Comparison of ENCODE assay signal across 1 cellular context in genomic region chr13:49792550-49793324, GRCh38.
TF ChIP-seq lines count a peak whose summit lies in the region.

KPNA3 (minus strand) TSS chr13:49792682; CDS start chr13:49792506, 176 bp downstream.

TF ChIP-seq in HepG2, 621 proteins besides CTCF, POLR2A, EP300 and RAD21 (continued from another document and continues in another):
- TF ChIP-seq, protein P1, sequence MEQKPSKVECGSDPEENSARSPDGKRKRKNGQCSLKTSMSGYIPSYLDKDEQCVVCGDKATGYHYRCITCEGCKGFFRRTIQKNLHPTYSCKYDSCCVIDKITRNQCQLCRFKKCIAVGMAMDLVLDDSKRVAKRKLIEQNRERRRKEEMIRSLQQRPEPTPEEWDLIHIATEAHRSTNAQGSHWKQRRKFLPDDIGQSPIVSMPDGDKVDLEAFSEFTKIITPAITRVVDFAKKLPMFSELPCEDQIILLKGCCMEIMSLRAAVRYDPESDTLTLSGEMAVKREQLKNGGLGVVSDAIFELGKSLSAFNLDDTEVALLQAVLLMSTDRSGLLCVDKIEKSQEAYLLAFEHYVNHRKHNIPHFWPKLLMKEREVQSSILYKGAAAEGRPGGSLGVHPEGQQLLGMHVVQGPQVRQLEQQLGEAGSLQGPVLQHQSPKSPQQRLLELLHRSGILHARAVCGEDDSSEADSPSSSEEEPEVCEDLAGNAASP (CRISPR knock-in tag; IDR thresholded peaks at IDR 0.05; ENCODE audit: borderline replicate concordance): no peak
- 0 out of 2 replicates have a peak, but pooled peaks have one; percentile 69 for TF ChIP-seq ZNF746 (CRISPR knock-in tag; IDR thresholded peaks at IDR 0.05)
- TF ChIP-seq, protein P2, sequence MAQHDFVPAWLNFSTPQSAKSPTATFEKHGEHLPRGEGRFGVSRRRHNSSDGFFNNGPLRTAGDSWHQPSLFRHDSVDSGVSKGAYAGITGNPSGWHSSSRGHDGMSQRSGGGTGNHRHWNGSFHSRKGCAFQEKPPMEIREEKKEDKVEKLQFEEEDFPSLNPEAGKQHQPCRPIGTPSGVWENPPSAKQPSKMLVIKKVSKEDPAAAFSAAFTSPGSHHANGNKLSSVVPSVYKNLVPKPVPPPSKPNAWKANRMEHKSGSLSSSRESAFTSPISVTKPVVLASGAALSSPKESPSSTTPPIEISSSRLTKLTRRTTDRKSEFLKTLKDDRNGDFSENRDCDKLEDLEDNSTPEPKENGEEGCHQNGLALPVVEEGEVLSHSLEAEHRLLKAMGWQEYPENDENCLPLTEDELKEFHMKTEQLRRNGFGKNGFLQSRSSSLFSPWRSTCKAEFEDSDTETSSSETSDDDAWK (CRISPR knock-in tag; IDR thresholded peaks at IDR 0.05): no peak
- TF ChIP-seq ZNF598 (CRISPR knock-in tag; IDR thresholded peaks at IDR 0.05; ENCODE audit: borderline replicate concordance): no peak
- TF ChIP-seq, protein P3, sequence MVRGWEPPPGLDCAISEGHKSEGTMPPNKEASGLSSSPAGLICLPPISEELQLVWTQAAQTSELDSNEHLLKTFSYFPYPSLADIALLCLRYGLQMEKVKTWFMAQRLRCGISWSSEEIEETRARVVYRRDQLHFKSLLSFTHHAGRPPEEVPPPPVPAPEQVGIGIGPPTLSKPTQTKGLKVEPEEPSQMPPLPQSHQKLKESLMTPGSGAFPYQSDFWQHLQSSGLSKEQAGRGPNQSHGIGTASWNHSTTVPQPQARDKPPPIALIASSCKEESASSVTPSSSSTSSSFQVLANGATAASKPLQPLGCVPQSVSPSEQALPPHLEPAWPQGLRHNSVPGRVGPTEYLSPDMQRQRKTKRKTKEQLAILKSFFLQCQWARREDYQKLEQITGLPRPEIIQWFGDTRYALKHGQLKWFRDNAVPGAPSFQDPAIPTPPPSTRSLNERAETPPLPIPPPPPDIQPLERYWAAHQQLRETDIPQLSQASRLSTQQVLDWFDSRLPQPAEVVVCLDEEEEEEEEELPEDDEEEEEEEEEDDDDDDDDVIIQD (CRISPR knock-in tag; IDR thresholded peaks at IDR 0.05; ENCODE audit: low read depth): peak; percentile 47
- TF ChIP-seq ZNF143 (CRISPR knock-in tag; IDR thresholded peaks at IDR 0.05): peak; percentile 91
- TF ChIP-seq SMYD3 (CRISPR knock-in tag; IDR thresholded peaks at IDR 0.05): peak; percentile 84
- TF ChIP-seq ZFP36L1 (CRISPR knock-in tag; IDR thresholded peaks at IDR 0.05): peak; percentile 43; the same call in 1 of the 2 replicates
- TF ChIP-seq, protein P4, sequence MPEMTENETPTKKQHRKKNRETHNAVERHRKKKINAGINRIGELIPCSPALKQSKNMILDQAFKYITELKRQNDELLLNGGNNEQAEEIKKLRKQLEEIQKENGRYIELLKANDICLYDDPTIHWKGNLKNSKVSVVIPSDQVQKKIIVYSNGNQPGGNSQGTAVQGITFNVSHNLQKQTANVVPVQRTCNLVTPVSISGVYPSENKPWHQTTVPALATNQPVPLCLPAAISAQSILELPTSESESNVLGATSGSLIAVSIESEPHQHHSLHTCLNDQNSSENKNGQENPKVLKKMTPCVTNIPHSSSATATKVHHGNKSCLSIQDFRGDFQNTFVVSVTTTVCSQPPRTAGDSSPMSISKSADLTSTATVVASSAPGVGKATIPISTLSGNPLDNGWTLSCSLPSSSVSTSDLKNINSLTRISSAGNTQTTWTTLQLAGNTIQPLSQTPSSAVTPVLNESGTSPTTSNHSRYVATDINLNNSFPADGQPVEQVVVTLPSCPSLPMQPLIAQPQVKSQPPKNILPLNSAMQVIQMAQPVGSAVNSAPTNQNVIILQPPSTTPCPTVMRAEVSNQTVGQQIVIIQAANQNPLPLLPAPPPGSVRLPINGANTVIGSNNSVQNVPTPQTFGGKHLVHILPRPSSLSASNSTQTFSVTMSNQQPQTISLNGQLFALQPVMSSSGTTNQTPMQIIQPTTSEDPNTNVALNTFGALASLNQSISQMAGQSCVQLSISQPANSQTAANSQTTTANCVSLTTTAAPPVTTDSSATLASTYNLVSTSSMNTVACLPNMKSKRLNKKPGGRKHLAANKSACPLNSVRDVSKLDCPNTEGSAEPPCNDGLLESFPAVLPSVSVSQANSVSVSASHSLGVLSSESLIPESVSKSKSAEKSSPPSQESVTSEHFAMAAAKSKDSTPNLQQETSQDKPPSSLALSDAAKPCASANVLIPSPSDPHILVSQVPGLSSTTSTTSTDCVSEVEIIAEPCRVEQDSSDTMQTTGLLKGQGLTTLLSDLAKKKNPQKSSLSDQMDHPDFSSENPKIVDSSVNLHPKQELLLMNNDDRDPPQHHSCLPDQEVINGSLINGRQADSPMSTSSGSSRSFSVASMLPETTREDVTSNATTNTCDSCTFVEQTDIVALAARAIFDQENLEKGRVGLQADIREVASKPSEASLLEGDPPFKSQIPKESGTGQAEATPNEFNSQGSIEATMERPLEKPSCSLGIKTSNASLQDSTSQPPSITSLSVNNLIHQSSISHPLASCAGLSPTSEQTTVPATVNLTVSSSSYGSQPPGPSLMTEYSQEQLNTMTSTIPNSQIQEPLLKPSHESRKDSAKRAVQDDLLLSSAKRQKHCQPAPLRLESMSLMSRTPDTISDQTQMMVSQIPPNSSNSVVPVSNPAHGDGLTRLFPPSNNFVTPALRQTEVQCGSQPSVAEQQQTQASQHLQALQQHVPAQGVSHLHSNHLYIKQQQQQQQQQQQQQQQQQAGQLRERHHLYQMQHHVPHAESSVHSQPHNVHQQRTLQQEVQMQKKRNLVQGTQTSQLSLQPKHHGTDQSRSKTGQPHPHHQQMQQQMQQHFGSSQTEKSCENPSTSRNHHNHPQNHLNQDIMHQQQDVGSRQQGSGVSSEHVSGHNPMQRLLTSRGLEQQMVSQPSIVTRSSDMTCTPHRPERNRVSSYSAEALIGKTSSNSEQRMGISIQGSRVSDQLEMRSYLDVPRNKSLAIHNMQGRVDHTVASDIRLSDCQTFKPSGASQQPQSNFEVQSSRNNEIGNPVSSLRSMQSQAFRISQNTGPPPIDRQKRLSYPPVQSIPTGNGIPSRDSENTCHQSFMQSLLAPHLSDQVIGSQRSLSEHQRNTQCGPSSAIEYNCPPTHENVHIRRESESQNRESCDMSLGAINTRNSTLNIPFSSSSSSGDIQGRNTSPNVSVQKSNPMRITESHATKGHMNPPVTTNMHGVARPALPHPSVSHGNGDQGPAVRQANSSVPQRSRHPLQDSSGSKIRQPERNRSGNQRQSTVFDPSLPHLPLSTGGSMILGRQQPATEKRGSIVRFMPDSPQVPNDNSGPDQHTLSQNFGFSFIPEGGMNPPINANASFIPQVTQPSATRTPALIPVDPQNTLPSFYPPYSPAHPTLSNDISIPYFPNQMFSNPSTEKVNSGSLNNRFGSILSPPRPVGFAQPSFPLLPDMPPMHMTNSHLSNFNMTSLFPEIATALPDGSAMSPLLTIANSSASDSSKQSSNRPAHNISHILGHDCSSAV (CRISPR knock-in tag; IDR thresholded peaks at IDR 0.05; ENCODE audit: borderline replicate concordance): no peak; the same call in 1 of the 2 replicates
- TF ChIP-seq KLF12 (CRISPR knock-in tag; IDR thresholded peaks at IDR 0.05; ENCODE audit: borderline replicate concordance): peak; percentile 79; the same call in 1 of the 2 replicates
- TF ChIP-seq ZIK1 (CRISPR knock-in tag; IDR thresholded peaks at IDR 0.05; ENCODE audit: borderline replicate concordance, low read depth): no peak
- TF ChIP-seq ZMYM2 (CRISPR knock-in tag; IDR thresholded peaks at IDR 0.05): no peak
- no peak for TF ChIP-seq MIER3 (CRISPR knock-in tag; IDR thresholded peaks at IDR 0.05; ENCODE audit: borderline replicate concordance)
- TF ChIP-seq HNF1A (IDR thresholded peaks at IDR 0.05; ENCODE audit: low read depth): no peak
- peak; percentile 73; the same call in 1 of the 2 replicates for TF ChIP-seq HNF1A (CRISPR knock-in tag; IDR thresholded peaks at IDR 0.05; ENCODE audit: borderline replicate concordance)
- TF ChIP-seq GLI4 (CRISPR knock-in tag; IDR thresholded peaks at IDR 0.05; ENCODE audit: borderline replicate concordance): no peak; the same call in 1 of the 2 replicates
- TF ChIP-seq ZNF879 (CRISPR knock-in tag; IDR thresholded peaks at IDR 0.05): peak; percentile 71; the same call in 1 of the 2 replicates
- no peak for TF ChIP-seq ZNF644 (CRISPR knock-in tag; IDR thresholded peaks at IDR 0.05; ENCODE audit: low read depth)
- TF ChIP-seq ONECUT2 (CRISPR knock-in tag; IDR thresholded peaks at IDR 0.05): no peak
- no peak for TF ChIP-seq SP140L (CRISPR knock-in tag; IDR thresholded peaks at IDR 0.05; ENCODE audit: borderline replicate concordance)
- TF ChIP-seq GMEB2 (CRISPR knock-in tag; IDR thresholded peaks at IDR 0.05; ENCODE audit: low read depth): peak; percentile 52
- TF ChIP-seq ZSCAN22 (CRISPR knock-in tag; IDR thresholded peaks at IDR 0.05): no peak
- TF ChIP-seq, protein P5, sequence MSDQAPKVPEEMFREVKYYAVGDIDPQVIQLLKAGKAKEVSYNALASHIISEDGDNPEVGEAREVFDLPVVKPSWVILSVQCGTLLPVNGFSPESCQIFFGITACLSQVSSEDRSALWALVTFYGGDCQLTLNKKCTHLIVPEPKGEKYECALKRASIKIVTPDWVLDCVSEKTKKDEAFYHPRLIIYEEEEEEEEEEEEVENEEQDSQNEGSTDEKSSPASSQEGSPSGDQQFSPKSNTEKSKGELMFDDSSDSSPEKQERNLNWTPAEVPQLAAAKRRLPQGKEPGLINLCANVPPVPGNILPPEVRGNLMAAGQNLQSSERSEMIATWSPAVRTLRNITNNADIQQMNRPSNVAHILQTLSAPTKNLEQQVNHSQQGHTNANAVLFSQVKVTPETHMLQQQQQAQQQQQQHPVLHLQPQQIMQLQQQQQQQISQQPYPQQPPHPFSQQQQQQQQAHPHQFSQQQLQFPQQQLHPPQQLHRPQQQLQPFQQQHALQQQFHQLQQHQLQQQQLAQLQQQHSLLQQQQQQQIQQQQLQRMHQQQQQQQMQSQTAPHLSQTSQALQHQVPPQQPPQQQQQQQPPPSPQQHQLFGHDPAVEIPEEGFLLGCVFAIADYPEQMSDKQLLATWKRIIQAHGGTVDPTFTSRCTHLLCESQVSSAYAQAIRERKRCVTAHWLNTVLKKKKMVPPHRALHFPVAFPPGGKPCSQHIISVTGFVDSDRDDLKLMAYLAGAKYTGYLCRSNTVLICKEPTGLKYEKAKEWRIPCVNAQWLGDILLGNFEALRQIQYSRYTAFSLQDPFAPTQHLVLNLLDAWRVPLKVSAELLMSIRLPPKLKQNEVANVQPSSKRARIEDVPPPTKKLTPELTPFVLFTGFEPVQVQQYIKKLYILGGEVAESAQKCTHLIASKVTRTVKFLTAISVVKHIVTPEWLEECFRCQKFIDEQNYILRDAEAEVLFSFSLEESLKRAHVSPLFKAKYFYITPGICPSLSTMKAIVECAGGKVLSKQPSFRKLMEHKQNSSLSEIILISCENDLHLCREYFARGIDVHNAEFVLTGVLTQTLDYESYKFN (CRISPR knock-in tag; conservative IDR thresholded peaks at IDR 0.05): peak; percentile 46; the same call in 1 of the 2 replicates
- no peak; the same call in 1 of the 2 replicates for TF ChIP-seq ZKSCAN1 (IDR thresholded peaks at IDR 0.05; ENCODE audit: low read length)
- TF ChIP-seq, protein P6, sequence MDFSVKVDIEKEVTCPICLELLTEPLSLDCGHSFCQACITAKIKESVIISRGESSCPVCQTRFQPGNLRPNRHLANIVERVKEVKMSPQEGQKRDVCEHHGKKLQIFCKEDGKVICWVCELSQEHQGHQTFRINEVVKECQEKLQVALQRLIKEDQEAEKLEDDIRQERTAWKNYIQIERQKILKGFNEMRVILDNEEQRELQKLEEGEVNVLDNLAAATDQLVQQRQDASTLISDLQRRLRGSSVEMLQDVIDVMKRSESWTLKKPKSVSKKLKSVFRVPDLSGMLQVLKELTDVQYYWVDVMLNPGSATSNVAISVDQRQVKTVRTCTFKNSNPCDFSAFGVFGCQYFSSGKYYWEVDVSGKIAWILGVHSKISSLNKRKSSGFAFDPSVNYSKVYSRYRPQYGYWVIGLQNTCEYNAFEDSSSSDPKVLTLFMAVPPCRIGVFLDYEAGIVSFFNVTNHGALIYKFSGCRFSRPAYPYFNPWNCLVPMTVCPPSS (IDR thresholded peaks at IDR 0.05): no peak
- TF ChIP-seq TEAD3 (CRISPR knock-in tag; optimal IDR thresholded peaks at IDR 0.05; ENCODE audit: borderline replicate concordance): peak; percentile 56
- TF ChIP-seq, protein P7, sequence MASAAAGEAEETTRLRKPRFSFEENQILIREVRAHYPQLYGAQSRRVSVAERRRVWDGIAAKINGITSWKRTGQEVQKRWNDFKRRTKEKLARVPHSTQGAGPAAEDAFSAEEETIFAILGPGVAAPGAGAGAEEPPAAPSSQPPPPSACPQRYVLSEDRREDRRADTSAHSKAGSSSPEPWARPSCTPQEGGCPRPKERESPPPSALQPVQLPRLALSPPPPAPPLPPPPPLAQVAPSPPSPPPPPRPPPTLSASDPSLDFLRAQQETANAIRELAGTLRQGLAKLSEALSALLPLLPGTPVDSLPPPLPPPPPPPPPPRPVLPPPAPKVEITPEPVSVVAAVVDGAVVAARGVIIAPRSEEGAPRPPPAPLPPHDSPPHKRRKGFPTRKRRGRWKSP (CRISPR knock-in tag; IDR thresholded peaks at IDR 0.05): peak; percentile 95
- TF ChIP-seq PHF21A (CRISPR knock-in tag; IDR thresholded peaks at IDR 0.05): peak; percentile 74
